ENCODE assay signal across 34 cellular contexts in genomic region chr10:116878123-116878522, GRCh38. TPM values are rescaled to one million over a fixed set of nuclear protein-coding genes. Genes with fewer than 3 reads are reported as not detected.
"Had no signal": no experiment of that assay in that cellular context is flagged by ENCODE, and none has a peak within 500 bp of the region (broad histone marks: within the 10 kb centered on the region; RNA-seq: fewer than 3 reads in every experiment).

No MANE protein-coding gene starts in this region.

- DNase-seq: activated CD4-positive, alpha-beta memory T cell treated with anti-CD3 and anti-CD28 coated beads, Interleukin-2, amount 10 ng/mL, durations not matched to agents 7 days and 5 days; activated CD4-positive, alpha-beta T cell treated with anti-CD3 and anti-CD28 coated beads for 1 hour; activated CD4-positive, alpha-beta T cell treated with anti-CD3 and anti-CD28 coated beads, Interleukin-2, amount 10 ng/mL, durations not matched to agents 7 days and 5 days; activated CD8-positive, alpha-beta memory T cell treated with anti-CD3 and anti-CD28 coated beads, Interleukin-2, amount 10 ng/mL, durations not matched to agents 7 days and 5 days; activated naive CD4-positive, alpha-beta T cell; activated T-cell treated with anti-CD3 and anti-CD28 coated beads, Interleukin-2, amount 50 U/mL, for 72 hours; effector memory CD4-positive, alpha-beta T cell; erythroblast; gastrocnemius medialis; glutamatergic neuron; left ventricle myocardium inferior; mesendoderm; natural killer cell; occipital lobe; psoas muscle; sigmoid colon; small intestine; stimulated activated CD4-positive, alpha-beta T cell treated with anti-CD3 and anti-CD28 coated beads, Interleukin-4, amount 100 ng/mL, for 4 hours; stimulated activated CD8-positive, alpha-beta memory T cell treated with anti-CD3 and anti-CD28 coated beads, Interleukin-4, amount 100 ng/mL, for 48 hours; stimulated activated naive CD8-positive, alpha-beta T cell treated with anti-CD3 and anti-CD28 coated beads, Interleukin-15, amount 100 ng/mL, for 72 hours; thyroid gland; upper lobe of left lung had no signal

- H3K4me1 ChIP-seq: ascending aorta, gastrocnemius medialis, left ventricle myocardium inferior, psoas muscle, sigmoid colon, thyroid gland, upper lobe of left lung, vagina had no signal

- H3K4me3 ChIP-seq: ascending aorta, cardiac muscle cell, coronary artery, dorsolateral prefrontal cortex, gastrocnemius medialis, left ventricle myocardium inferior, lung, neural progenitor cell, psoas muscle, sigmoid colon, thyroid gland, upper lobe of left lung, vagina had no signal

- H3K4me1 Mint-ChIP-seq: activated CD4-positive, alpha-beta memory T cell treated with anti-CD3 and anti-CD28 coated beads, Interleukin-2, amount 10 ng/mL, durations not matched to agents 7 days and 5 days; activated CD4-positive, alpha-beta T cell treated with anti-CD3 and anti-CD28 coated beads, Interleukin-2, amount 10 ng/mL, durations not matched to agents 7 days and 5 days; activated CD8-positive, alpha-beta memory T cell treated with anti-CD3 and anti-CD28 coated beads, Interleukin-2, amount 10 ng/mL, durations not matched to agents 7 days and 5 days; natural killer cell; stimulated activated memory B cell treated with anti-CD40 and anti-IgM and Interleukin-4, amounts not matched to agents 10 μg/mL and 1 μg/mL and 100 μg/mL, for 72 hours; stimulated activated naive CD8-positive, alpha-beta T cell treated with anti-CD3 and anti-CD28 coated beads, Interleukin-15, amount 100 ng/mL, for 72 hours had no signal

- H3K27ac Mint-ChIP-seq: activated CD4-positive, alpha-beta memory T cell treated with anti-CD3 and anti-CD28 coated beads, Interleukin-2, amount 10 ng/mL, durations not matched to agents 7 days and 5 days; activated CD4-positive, alpha-beta T cell treated with anti-CD3 and anti-CD28 coated beads, Interleukin-2, amount 10 ng/mL, durations not matched to agents 7 days and 5 days; activated CD8-positive, alpha-beta memory T cell treated with anti-CD3 and anti-CD28 coated beads, Interleukin-2, amount 10 ng/mL, durations not matched to agents 7 days and 5 days; activated naive CD8-positive, alpha-beta T cell; activated T-cell treated with anti-CD3 and anti-CD28 coated beads, Interleukin-2, amount 50 U/mL, for 72 hours; natural killer cell; neural progenitor cell; stimulated activated memory B cell treated with anti-CD40 and anti-IgM and Interleukin-4, amounts not matched to agents 10 μg/mL and 1 μg/mL and 100 μg/mL, for 72 hours; stimulated activated naive CD8-positive, alpha-beta T cell treated with anti-CD3 and anti-CD28 coated beads, Interleukin-15, amount 100 ng/mL, for 72 hours had no signal

- H3K27me3 ChIP-seq: ascending aorta, cardiac muscle cell, dorsolateral prefrontal cortex, gastrocnemius medialis, neural progenitor cell, sigmoid colon, thyroid gland, upper lobe of left lung, vagina had no signal

- H3K27ac ChIP-seq: ascending aorta, cardiac muscle cell, coronary artery, gastrocnemius medialis, left ventricle myocardium inferior, neural progenitor cell, parathyroid adenoma, psoas muscle, sigmoid colon, thyroid gland, upper lobe of left lung, vagina had no signal

- H3K9me3 ChIP-seq: ascending aorta, gastrocnemius medialis, left ventricle myocardium inferior, psoas muscle, sigmoid colon, thyroid gland, upper lobe of left lung, vagina had no signal

- H3K36me3 ChIP-seq: ascending aorta, cardiac muscle cell, gastrocnemius medialis, left ventricle myocardium inferior, neural progenitor cell, sigmoid colon, thyroid gland, upper lobe of left lung, vagina had no signal

- ATAC-seq: activated CD8-positive, alpha-beta memory T cell treated with anti-CD3 and anti-CD28 coated beads, Interleukin-2, amount 10 ng/mL, durations not matched to agents 7 days and 5 days; activated T-cell treated with anti-CD3 and anti-CD28 coated beads, Interleukin-2, amount 50 U/mL, for 72 hours; gastrocnemius medialis; psoas muscle; stimulated activated memory B cell treated with anti-CD40 and anti-IgM and Interleukin-4, amounts not matched to agents 10 μg/mL and 1 μg/mL and 100 μg/mL, for 72 hours; stimulated activated naive CD8-positive, alpha-beta T cell treated with anti-CD3 and anti-CD28 coated beads, Interleukin-15, amount 100 ng/mL, for 72 hours had no signal

- H3K27me3 Mint-ChIP-seq: brain; stimulated activated memory B cell treated with anti-CD40 and anti-IgM and Interleukin-4, amounts not matched to agents 10 μg/mL and 1 μg/mL and 100 μg/mL, for 72 hours had no signal

- H3K36me3 Mint-ChIP-seq: activated CD8-positive, alpha-beta memory T cell treated with anti-CD3 and anti-CD28 coated beads, Interleukin-2, amount 10 ng/mL, durations not matched to agents 7 days and 5 days; activated naive CD8-positive, alpha-beta T cell; brain; natural killer cell; neural progenitor cell; stimulated activated memory B cell treated with anti-CD40 and anti-IgM and Interleukin-4, amounts not matched to agents 10 μg/mL and 1 μg/mL and 100 μg/mL, for 72 hours had no signal

- H3K9me3 Mint-ChIP-seq: activated CD4-positive, alpha-beta memory T cell treated with anti-CD3 and anti-CD28 coated beads, Interleukin-2, amount 10 ng/mL, durations not matched to agents 7 days and 5 days; activated CD4-positive, alpha-beta T cell treated with anti-CD3 and anti-CD28 coated beads, Interleukin-2, amount 10 ng/mL, durations not matched to agents 7 days and 5 days; activated T-cell treated with anti-CD3 and anti-CD28 coated beads, Interleukin-2, amount 50 U/mL, for 72 hours; brain; natural killer cell; stimulated activated memory B cell treated with anti-CD40 and anti-IgM and Interleukin-4, amounts not matched to agents 10 μg/mL and 1 μg/mL and 100 μg/mL, for 72 hours; stimulated activated naive CD8-positive, alpha-beta T cell treated with anti-CD3 and anti-CD28 coated beads, Interleukin-15, amount 100 ng/mL, for 72 hours had no signal

- H3K4me3 Mint-ChIP-seq: activated CD4-positive, alpha-beta memory T cell treated with anti-CD3 and anti-CD28 coated beads, Interleukin-2, amount 10 ng/mL, durations not matched to agents 7 days and 5 days; activated CD4-positive, alpha-beta T cell treated with anti-CD3 and anti-CD28 coated beads, Interleukin-2, amount 10 ng/mL, durations not matched to agents 7 days and 5 days; activated CD8-positive, alpha-beta memory T cell treated with anti-CD3 and anti-CD28 coated beads, Interleukin-2, amount 10 ng/mL, durations not matched to agents 7 days and 5 days; activated naive CD8-positive, alpha-beta T cell; activated T-cell treated with anti-CD3 and anti-CD28 coated beads, Interleukin-2, amount 50 U/mL, for 72 hours; brain; natural killer cell; neural progenitor cell; stimulated activated memory B cell treated with anti-CD40 and anti-IgM and Interleukin-4, amounts not matched to agents 10 μg/mL and 1 μg/mL and 100 μg/mL, for 72 hours; stimulated activated naive CD8-positive, alpha-beta T cell treated with anti-CD3 and anti-CD28 coated beads, Interleukin-15, amount 100 ng/mL, for 72 hours had no signal

RNA-seq across cellular contexts. Expression of gene ENO4, which starts 28.8 kb away (rescaled TPM):
- total RNA-seq: activated CD4-positive, alpha-beta memory T cell treated with anti-CD3 and anti-CD28 coated beads, Interleukin-2, amount 10 ng/mL, durations not matched to agents 7 days and 5 days; activated CD4-positive, alpha-beta T cell treated with anti-CD3 and anti-CD28 coated beads, Interleukin-2, amount 10 ng/mL, durations not matched to agents 7 days and 5 days; activated CD8-positive, alpha-beta memory T cell treated with anti-CD3 and anti-CD28 coated beads, Interleukin-2, amount 10 ng/mL, durations not matched to agents 7 days and 5 days; activated T-cell treated with anti-CD3 and anti-CD28 coated beads, Interleukin-2, amount 50 U/mL, for 72 hours; ascending aorta; gastrocnemius medialis; left ventricle myocardium inferior; mononuclear cell; natural killer cell; psoas muscle; vagina had no signal
- polyA plus RNA-seq: psoas muscle had no signal
